Comparison of ENCODE assay signal across 8 cellular contexts in the genomic region with DNA sequence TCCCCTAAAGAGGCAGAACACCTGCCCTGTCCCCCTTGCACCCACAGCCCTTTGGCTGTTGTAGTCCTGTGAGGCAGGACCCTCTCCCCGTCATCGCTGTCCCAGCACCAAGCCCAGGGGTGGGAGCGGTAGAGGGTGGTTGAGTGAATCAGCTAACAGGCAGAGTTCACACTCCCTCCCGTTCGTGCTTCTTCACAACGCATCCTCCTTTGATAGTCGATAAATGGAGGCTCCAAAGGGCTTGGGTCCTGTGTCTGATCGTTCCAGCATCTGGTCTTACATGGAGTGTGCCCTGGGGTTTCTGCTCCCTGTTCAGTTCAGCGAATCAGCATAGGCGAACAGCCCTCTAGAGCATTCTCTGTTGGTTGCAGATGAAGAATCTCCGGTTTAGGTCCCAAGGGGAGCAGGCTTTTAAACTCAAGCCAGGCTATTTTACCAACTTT. TPM values are rescaled to one million over a fixed set of nuclear protein-coding genes. Genes with fewer than 3 reads are reported as not detected.
DNase-seq lines count a peak whose midpoint lies in the region; ATAC-seq and TF ChIP-seq lines count a peak whose summit lies in the region.

No MANE protein-coding gene starts in this region.

- DNase-seq in CD4-positive, alpha-beta memory T cell = peak in 2 of 5 donors; percentile 6 to 8
- peak; percentile 30 for DNase-seq in brain microvascular endothelial cell
- no peak for DNase-seq in lower lobe of right lung
- no peak for DNase-seq in upper lobe of left lung
- DNase-seq in KG1 (lab: John Stamatoyannopoulos, UW) = no peak
- no peak for DNase-seq in posterior vena cava (ENCODE audit: low spot score)

- POLR2A ChIA-PET in CD4-positive, alpha-beta memory T cell (lab: Charles Lee; ENCODE audit: partially characterized antibody) = interaction anchor here (0.6 to 9.6 kb wide), 5 partner anchors 28 to 642 kb away, joined by 3 to 315 read pairs (median 4); partner anchors contain the start of gene COPG1

- no peak for TF ChIP-seq CTCF in brain microvascular endothelial cell (IDR thresholded peaks at IDR 0.05; ENCODE audit: low read depth, low read length, missing control alignments)
- no peak for TF ChIP-seq CTCF in lower lobe of right lung (IDR thresholded peaks at IDR 0.05)
- no peak for TF ChIP-seq CTCF in upper lobe of left lung (IDR thresholded peaks at IDR 0.05)

- intact Hi-C loops in CD4-positive, alpha-beta memory T cell (cut with micrococcal nuclease) = loop anchor here (1.0 to 5.0 kb wide), 8 partner anchors 29 to 551 kb away; partner anchors contain the start of genes CNBP, COPG1, IFT122 and ISY1
- intact Hi-C loops in lower lobe of right lung (cut with DNase I) = no loop called here
- intact Hi-C loops in posterior vena cava (cut with DNase I) = loop anchor here in 1 of 2 donors (2.0 kb wide), 1 partner anchor 37 kb away; no protein-coding TSS in a partner anchor

- H3K9me3 ChIP-seq in CD4-positive, alpha-beta memory T cell (ENCODE audit: control insufficient read depth in 1 of 2, low read length in 2 of 2) = no peaks in the 10 kb centered on the region
- H3K9me3 ChIP-seq in KOPT-K1 (ENCODE audit: insufficient read depth, low read length, poor library complexity, severe bottlenecking) (no peaks in the 10 kb centered on the region), lower lobe of right lung (no peaks in the 10 kb centered on the region), upper lobe of left lung (no peaks in the 10 kb centered on the region)

- peaks cover 28 to 63% of the 10 kb centered on the region in 2 donors for H3K36me3 Mint-ChIP-seq in CD4-positive, alpha-beta memory T cell

- no peaks in the 10 kb centered on the region for H3K27me3 Mint-ChIP-seq in CD4-positive, alpha-beta memory T cell

- ATAC-seq in lower lobe of right lung = no peak
- ATAC-seq in upper lobe of left lung (ENCODE audit: low FRiP score in 2 of 2) = no peak
- no peak for ATAC-seq in GM19328 (IDR thresholded peaks at IDR 0.05; ENCODE audit: unreplicated experiment)

- peaks cover 34% of the 10 kb centered on the region for H3K36me3 ChIP-seq in CD4-positive, alpha-beta memory T cell (ENCODE audit: insufficient read depth, low read length)
- H3K36me3 ChIP-seq in KOPT-K1 (ENCODE audit: insufficient read depth, low read length) = peaks cover 60% of the 10 kb centered on the region
- peaks cover 52% of the 10 kb centered on the region for H3K36me3 ChIP-seq in brain microvascular endothelial cell (replicated peaks)
- peaks cover 53% of the 10 kb centered on the region for H3K36me3 ChIP-seq in lower lobe of right lung
- peaks cover 14 to 51% (median 35%) of the 10 kb centered on the region in 4 donors for H3K36me3 ChIP-seq in upper lobe of left lung

- CTCF ChIA-PET in CD4-positive, alpha-beta memory T cell (lab: Charles Lee; ENCODE audit: partially characterized antibody) = interaction anchor here (0.9 to 3.2 kb wide), 3 partner anchors 27 to 39 kb away, joined by 3 to 22 read pairs (median 7); a partner anchor contains a TSS

- H3K4me3 ChIP-seq in CD4-positive, alpha-beta memory T cell (ENCODE audit: low read length in 2 of 2) = no peak overlapping the region
- H3K4me3 ChIP-seq in brain microvascular endothelial cell (ENCODE audit: low read depth, low read length) (no peak overlapping the region), lower lobe of right lung (peak overlapping the region; percentile 73), upper lobe of left lung (peak overlapping the region in 3 of 4 donors; percentile 74 to 81 (median 77))

- peaks cover 19 to 45% (median 34%) of the 10 kb centered on the region in 4 donors for H3K4me1 Mint-ChIP-seq in CD4-positive, alpha-beta memory T cell

- H3K27me3 ChIP-seq in CD4-positive, alpha-beta memory T cell (ENCODE audit: insufficient read depth, low read length) = no peaks in the 10 kb centered on the region
- no peaks in the 10 kb centered on the region for H3K27me3 ChIP-seq in brain microvascular endothelial cell (replicated peaks)
- H3K27me3 ChIP-seq in lower lobe of right lung (ENCODE audit: low read depth) = no peaks in the 10 kb centered on the region
- H3K27me3 ChIP-seq in upper lobe of left lung = no peaks in the 10 kb centered on the region

- no peaks in the 10 kb centered on the region for H3K9me3 Mint-ChIP-seq in CD4-positive, alpha-beta memory T cell

- TF ChIP-seq POLR2A in upper lobe of left lung (IDR thresholded peaks at IDR 0.05) = no peak

- peak overlapping the region; percentile 87 to 96 (median 90) for H3K4me3 Mint-ChIP-seq in CD4-positive, alpha-beta memory T cell

- H3K4me1 ChIP-seq in CD4-positive, alpha-beta memory T cell (ENCODE audit: insufficient read depth, low read length) = peaks cover 39% of the 10 kb centered on the region
- H3K4me1 ChIP-seq in lower lobe of right lung (peaks cover 31% of the 10 kb centered on the region), upper lobe of left lung (peaks cover 21 to 29% (median 24%) of the 10 kb centered on the region in 4 donors)

- in situ Hi-C loops in brain microvascular endothelial cell (cut with HindIII; ENCODE audit: low pct_ligation_motif_present, low sequenced_read_pairs) = no loop called here

- peak overlapping the region; percentile 90 to 99 (median 97) for H3K27ac Mint-ChIP-seq in CD4-positive, alpha-beta memory T cell

- WGBS in upper lobe of left lung, 2 donors = 84 to 86% methylated on average over 11 of the region's 11 CpGs

- TF ChIP-seq EP300 in upper lobe of left lung (IDR thresholded peaks at IDR 0.05) = no peak

- H3K27ac ChIP-seq in CD4-positive, alpha-beta memory T cell (ENCODE audit: low read depth, low read length) = peak overlapping the region; percentile 99
- H3K27ac ChIP-seq in KOPT-K1 (ENCODE audit: low read depth, low read length, poor library complexity, severe bottlenecking) = peak overlapping the region; percentile 76
- peak overlapping the region; percentile 78 for H3K27ac ChIP-seq in brain microvascular endothelial cell
- peak overlapping the region; percentile 94 for H3K27ac ChIP-seq in lower lobe of right lung
- peak overlapping the region; percentile 92 to 96 (median 94) for H3K27ac ChIP-seq in upper lobe of left lung

RNA-seq across cellular contexts. Expression of gene HMCES, which starts 0.8 kb away (rescaled TPM):
- total RNA-seq in CD4-positive, alpha-beta memory T cell = 10 to 100 TPM; 50.1 to 52.5 TPM
- polyA plus RNA-seq in CD4-positive, alpha-beta memory T cell = 100 to 1,000 TPM in 1 of 2 donors, 10 to 100 TPM in 1; 100.0 to 100 TPM
- total RNA-seq in lower lobe of right lung (28.1 TPM), upper lobe of left lung (10 to 100 TPM; 27.0 to 38.0 (median 31.1) TPM), posterior vena cava (10 to 100 TPM; 24.5 to 25.2 TPM)

RNA-seq across cellular contexts. Expression of gene COPG1, which starts 28.4 kb away (rescaled TPM):
- 100 to 1,000 TPM; 147 TPM for total RNA-seq in CD4-positive, alpha-beta memory T cell
- 100 to 1,000 TPM in 1 of 2 donors, 10 to 100 TPM in 1; 67.4 to 111 TPM for polyA plus RNA-seq in CD4-positive, alpha-beta memory T cell
- 150 TPM for total RNA-seq in lower lobe of right lung
- total RNA-seq in upper lobe of left lung = 100 to 1,000 TPM; 108 to 191 (median 171) TPM
- 100 to 1,000 TPM; 139 to 143 TPM for total RNA-seq in posterior vena cava

Comparison
In these comparisons a context has a peak if more than half of its experiments do, and no peak if none do; other contexts are left out.
1. H3K4me3 ChIP-seq: peak in lower lobe of right lung (single experiment) and upper lobe of left lung (3 of 4); none in CD4-positive, alpha-beta memory T cell (0 of 2) and brain microvascular endothelial cell (single experiment).
2. Peak in every context shown above with its lines, with median percentiles within 50 percentile points of each other: H3K27ac ChIP-seq.